Comparison of ENCODE assay signal across 8 cellular contexts in genomic region chr5:150161242-150162141, GRCh38. TPM values are rescaled to one million over a fixed set of nuclear protein-coding genes. Genes with fewer than 3 reads are reported as not detected.
DNase-seq lines count a peak whose midpoint lies in the region; ATAC-seq and TF ChIP-seq lines count a peak whose summit lies in the region.

No MANE protein-coding gene starts in this region.

- no peak overlapping the region for H3K27ac ChIP-seq in SJSA1

- no peaks in the 10 kb centered on the region for H3K36me3 ChIP-seq in SJSA1

- H3K9me3 ChIP-seq in SJSA1 (replicated peaks): no peaks in the 10 kb centered on the region

- H3K9me3 Mint-ChIP-seq in Calu3 (ENCODE audit: low read depth, unreplicated experiment): no peaks in the 10 kb centered on the region
- H3K9me3 Mint-ChIP-seq in glutamatergic neuron (ENCODE audit: unreplicated experiment): peaks cover 17% of the 10 kb centered on the region

- H3K4me1 ChIP-seq in SJSA1 (replicated peaks): peaks cover 53% of the 10 kb centered on the region

- H3K27me3 Mint-ChIP-seq in Calu3 (ENCODE audit: unreplicated experiment): peaks cover 17% of the 10 kb centered on the region
- peaks cover 12% of the 10 kb centered on the region for H3K27me3 Mint-ChIP-seq in glutamatergic neuron (ENCODE audit: unreplicated experiment)

- H3K4me3 Mint-ChIP-seq in Calu3 (ENCODE audit: low read depth, unreplicated experiment): no peak overlapping the region
- no peak overlapping the region for H3K4me3 Mint-ChIP-seq in glutamatergic neuron (ENCODE audit: unreplicated experiment)

- no TSS peak for BruUV-seq in Calu3 (replicated peaks; lab: Mats Ljungman, UMichigan)

- peak; percentile 53 for ATAC-seq in GM21526 (IDR thresholded peaks at IDR 0.05; ENCODE audit: low FRiP score, unreplicated experiment)

- H3K4me1 Mint-ChIP-seq in Calu3 (ENCODE audit: low read depth, unreplicated experiment) (peaks cover 26% of the 10 kb centered on the region), glutamatergic neuron (ENCODE audit: low read depth, unreplicated experiment) (peaks cover 41% of the 10 kb centered on the region)

- intact Hi-C loops in Calu3 (cut with micrococcal nuclease; ENCODE audit: unreplicated experiment): loop anchor here (1.0 kb wide), 3 partner anchors 57 to 275 kb away; no protein-coding TSS in a partner anchor

- H3K27ac Mint-ChIP-seq in Calu3 (ENCODE audit: unreplicated experiment) (no peak overlapping the region), glutamatergic neuron (ENCODE audit: unreplicated experiment) (no peak overlapping the region)

- TF ChIP-seq CTCF in Calu3 (IDR thresholded peaks at IDR 0.05; ENCODE audit: unreplicated experiment) (peak; percentile 96), glutamatergic neuron (IDR thresholded peaks at IDR 0.05; ENCODE audit: partially characterized antibody, unreplicated experiment) (peak; percentile 96)

- H3K36me3 Mint-ChIP-seq in Calu3 (ENCODE audit: insufficient read depth, unreplicated experiment) (no peaks in the 10 kb centered on the region), glutamatergic neuron (ENCODE audit: unreplicated experiment) (no peaks in the 10 kb centered on the region)

- CTCF ChIA-PET in Calu3 (lab: Charles Lee): interaction anchor here (0.5 to 1.3 kb wide), 4 partner anchors 54 to 65 kb away, joined by 3 to 7 read pairs (median 6); no protein-coding TSS in a partner anchor

- no peaks in the 10 kb centered on the region for H3K27me3 ChIP-seq in SJSA1 (replicated peaks)

- peak; percentile 97 for DNase-seq in Calu3
- DNase-seq in Kasumi-1 (lab: John Stamatoyannopoulos, UW): peak; percentile 63 to 73
- DNase-seq in SJSA1 (ENCODE audit: low read depth in 1 of 2, low spot score in 2 of 2): peak; percentile 90 to 94
- DNase-seq in activated naive CD4-positive, alpha-beta T cell (lab: John Stamatoyannopoulos, UW): peak; percentile 54 to 71 (median 63)
- peak; percentile 97 for DNase-seq in glutamatergic neuron
- DNase-seq in pons (ENCODE audit: low spot score): peak; percentile 43
- DNase-seq in ureter (ENCODE audit: low spot score): peak; percentile 89

- no peak overlapping the region for H3K4me3 ChIP-seq in SJSA1

RNA-seq across cellular contexts. Expression of gene CDX1, which starts 5.1 kb away (rescaled TPM):
- not detected in 2 replicates for total RNA-seq in Calu3 (2022)
- total RNA-seq in SJSA1 (2014; rRNA removed; shearing (Covaris generic)): 0.19 and 1.8 TPM in 2 replicates
- not detected for total RNA-seq in glutamatergic neuron (ENCODE audit: unreplicated experiment)
- not detected for total RNA-seq in ureter

RNA-seq across cellular contexts. Expression of gene PDGFRB, which starts 5.8 kb away (rescaled TPM):
- total RNA-seq in Calu3 (2022) (not detected in 2 replicates), glutamatergic neuron (ENCODE audit: unreplicated experiment) (2.9 TPM), ureter (108 TPM)
- 98.6 and 113 TPM in 2 replicates for total RNA-seq in SJSA1 (2014; rRNA removed; shearing (Covaris generic))

RNA-seq across cellular contexts. Expression of gene SLC6A7, which starts 28.4 kb away (rescaled TPM):
- total RNA-seq in Calu3 (2022) (not detected in 2 replicates), glutamatergic neuron (ENCODE audit: unreplicated experiment) (not detected), ureter (0.10 TPM)
- total RNA-seq in SJSA1 (2014; rRNA removed; shearing (Covaris generic)): not detected in 2 replicates

Comparison
In these comparisons a context has a peak if more than half of its experiments do, and no peak if none do; other contexts are left out.
1. DNase-seq: peak in every context shown above with its lines; median percentile 97 in Calu3; 97 in glutamatergic neuron; 92 in SJSA1; 89 in ureter; 68 in Kasumi-1; 63 in activated naive CD4-positive, alpha-beta T cell; 43 in pons.
2. RNA of gene PDGFRB, which starts 5.8 kb away (total RNA-seq): 98.6 to 113 TPM in SJSA1 and 108 TPM in ureter (single experiment); 2.9 TPM in glutamatergic neuron (single experiment) and not detected in Calu3; every median in the first group is over 10 times any median in the second.